In the genomic region with DNA sequence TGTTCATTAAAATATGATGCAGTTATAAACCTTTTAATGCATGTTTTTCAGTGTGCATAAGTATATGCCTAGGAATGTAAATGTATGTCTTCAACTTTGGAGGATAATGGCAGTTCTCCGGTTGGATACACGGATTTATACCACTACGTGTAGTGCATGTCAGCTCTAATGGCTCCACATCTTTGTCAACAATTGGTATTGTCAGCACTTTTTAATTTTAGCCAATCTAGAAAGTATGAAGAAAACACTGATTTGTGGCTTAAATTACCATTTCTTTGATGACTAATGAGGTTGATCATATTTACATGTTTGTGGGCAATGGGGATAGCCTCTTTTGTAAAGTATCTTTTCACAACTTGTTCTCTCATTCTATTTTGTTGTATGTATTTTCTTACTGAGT, we compare ENCODE assay signal across 34 cellular contexts. TPM values are rescaled to one million over a fixed set of nuclear protein-coding genes. Genes with fewer than 3 reads are reported as not detected.
DNase-seq lines count a peak whose midpoint lies in the region; ATAC-seq, FAIRE-seq and TF ChIP-seq lines count a peak whose summit lies in the region.
"Had no signal": no experiment of that assay in that cellular context is flagged by ENCODE, and none has a peak within 500 bp of the region (broad histone marks: within the 10 kb centered on the region; RNA-seq: fewer than 3 reads in every experiment).

No MANE protein-coding gene starts in this region.

- H3K79me2 ChIP-seq in HepG2 (ENCODE audit: insufficient read depth, low read length) (no peaks in the 10 kb centered on the region), K562 (ENCODE audit: control insufficient read depth, insufficient read depth, low read length) (no peaks in the 10 kb centered on the region)

- no peak overlapping the region for H4K91ac ChIP-seq in IMR-90 (ENCODE audit: insufficient read depth, low read depth, low read length)

- H3K9ac ChIP-seq in HepG2 (ENCODE audit: insufficient read depth, low read depth, low read length) (no peak overlapping the region), IMR-90 (ENCODE audit: low read depth, low read length) (no peak overlapping the region), K562 (ENCODE audit: insufficient read depth in 1 of 2, low read depth in 2 of 2, low read length in 2 of 2) (no peak overlapping the region)
- H3K9ac ChIP-seq: BLaER1; BLaER1 treated with 17β-estradiol and CSF1 and Interleukin-3, amounts not matched to agents 10 nM and 100 nM had no signal

- H3K14ac ChIP-seq in IMR-90 (replicated peaks; ENCODE audit: low read depth, low read length) = no peak overlapping the region

- no peak overlapping the region for H3K18ac ChIP-seq in IMR-90 (ENCODE audit: low read depth, low read length)

- DNase-seq in HepG2 (ENCODE audit: low spot score) (no peak), right lobe of liver (no peak), A549 (ENCODE audit: low read depth in 1 of 2, low spot score in 1 of 2) (no peak), IMR-90 (no peak), K562 (ENCODE audit: extremely low read depth in 1 of 4, low spot score in 3 of 4) (no peak), RKO (ENCODE audit: low spot score) (no peak), DMS79 (lab: John Stamatoyannopoulos, UW) (no peak)
- DNase-seq: 8988T; ACHN; AML-193; BE2C; C1 segment of cervical spinal cord; Caco-2; Calu3; CD4-positive, alpha-beta memory T cell; CD4-positive, alpha-beta T cell; CD4-positive, CD25-positive, alpha-beta regulatory T cell; CD8-positive, alpha-beta memory T cell; CD8-positive, alpha-beta T cell; COR-L47; DMS 273 treated with DMSO at 0.1 percent for 48 hours; DMS153; DMS53; DMS79 treated with DMSO at 0.1 percent for 48 hours; DND-41; EL had no signal

- H4K8ac ChIP-seq in IMR-90 (ENCODE audit: low read depth in 2 of 2, low read length in 2 of 2) = no peak overlapping the region

- in situ Hi-C loops in HepG2 (cut with HindIII; ENCODE audit: extremely low pct_ligation_motif_present, low pct_unique_long_range_greater_than_20kb) (no loop called here), IMR-90 (cut with MboI; ENCODE audit: low sequenced_read_pairs) (loop anchor here (10.0 kb wide), 1 partner anchor 172 kb away; no protein-coding TSS in a partner anchor), K562 (cut with MboI) (no loop called here)

- H3K27me3 ChIP-seq in HepG2 (ENCODE audit: control insufficient read depth in 1 of 2, insufficient read depth in 2 of 2, low read length in 2 of 2) (no peaks in the 10 kb centered on the region), right lobe of liver (no peaks in the 10 kb centered on the region), IMR-90 (ENCODE audit: control insufficient read depth, insufficient read depth, low read length) (no peaks in the 10 kb centered on the region), K562 (ENCODE audit: control insufficient read depth in 2 of 2, insufficient read depth in 2 of 2, low read length in 2 of 2) (no peaks in the 10 kb centered on the region; a peak in 1 of 5 replicates)
- H3K27me3 ChIP-seq: BE2C; BLaER1; BLaER1 treated with 17β-estradiol and CSF1 and Interleukin-3, amounts not matched to agents 10 nM and 100 nM had no signal

- H3K4me3 ChIP-seq in HepG2 (replicated peaks in 1 of 3; ENCODE audit: insufficient read depth in 1 of 3, low read depth in 2 of 3, low read length in 3 of 3) (no peak overlapping the region), right lobe of liver (no peak overlapping the region), A549 (no peak overlapping the region), IMR-90 (ENCODE audit: insufficient read depth, low read depth, low read length) (no peak overlapping the region), K562 (no peak overlapping the region)
- H3K4me3 ChIP-seq: BLaER1; BLaER1 treated with 17β-estradiol and CSF1 and Interleukin-3, amounts not matched to agents 10 nM and 100 nM had no signal

- no peak overlapping the region for H2BK5ac ChIP-seq in IMR-90 (ENCODE audit: low read depth, low read length, poor library complexity, severe bottlenecking)

- intact Hi-C loops in HepG2 (cut with micrococcal nuclease; ENCODE audit: unreplicated experiment) (no loop called here), right lobe of liver (cut with DNase I) (no loop called here), IMR-90 (cut with micrococcal nuclease) (no loop called here), K562 (cut with micrococcal nuclease) (no loop called here)

- no peaks in the 10 kb centered on the region for H4K20me1 ChIP-seq in HepG2 (ENCODE audit: insufficient read depth, low read length)
- no peaks in the 10 kb centered on the region for H4K20me1 ChIP-seq in IMR-90 (ENCODE audit: insufficient read depth, low read length)
- no peaks in the 10 kb centered on the region for H4K20me1 ChIP-seq in K562 (replicated peaks; ENCODE audit: control insufficient read depth, insufficient read depth, low read length)
- H4K20me1 ChIP-seq: BLaER1; BLaER1 treated with 17β-estradiol and CSF1 and Interleukin-3, amounts not matched to agents 10 nM and 100 nM had no signal

- H3K56ac ChIP-seq in IMR-90 (ENCODE audit: extremely low read depth, insufficient read depth, low read length) = no peak overlapping the region

- no peak for FAIRE-seq in HepG2 (lab: Jason Lieb, UNC)
- FAIRE-seq in A549 (lab: Jason Lieb, UNC) = no peak
- FAIRE-seq in K562 (lab: Jason Lieb, UNC) = no peak
- FAIRE-seq: A204.1, D721Med had no signal

- no peak for TF ChIP-seq CTCF in HepG2 (CRISPR knock-in tag; IDR thresholded peaks at IDR 0.05)
- TF ChIP-seq CTCF in right lobe of liver (IDR thresholded peaks at IDR 0.05) = no peak
- no peak for TF ChIP-seq CTCF in A549 (IDR thresholded peaks at IDR 0.05)
- no peak for TF ChIP-seq CTCF in IMR-90 (conservative IDR thresholded peaks at IDR 0.05; ENCODE audit: low read depth, low read length)
- TF ChIP-seq CTCF in K562 (IDR thresholded peaks at IDR 0.05 in 2 of 3, conservative IDR thresholded peaks at IDR 0.05 in 1 of 3; ENCODE audit: insufficient read depth in 2 of 3, low read depth in 1 of 3, low read length in 3 of 3) = no peak

- no peak overlapping the region for H2AK5ac ChIP-seq in IMR-90 (ENCODE audit: low read depth, low read length)

- H3K36me3 ChIP-seq in HepG2 (replicated peaks in 1 of 2; ENCODE audit: control insufficient read depth in 1 of 2, insufficient read depth in 2 of 2, low read length in 2 of 2) = no peaks in the 10 kb centered on the region
- no peaks in the 10 kb centered on the region for H3K36me3 ChIP-seq in right lobe of liver
- H3K36me3 ChIP-seq in IMR-90 (ENCODE audit: control insufficient read depth, insufficient read depth, low read length) = no peaks in the 10 kb centered on the region
- H3K36me3 ChIP-seq in K562 (ENCODE audit: control insufficient read depth, insufficient read depth, low read length) = no peaks in the 10 kb centered on the region
- H3K36me3 ChIP-seq: BE2C; BLaER1; BLaER1 treated with 17β-estradiol and CSF1 and Interleukin-3, amounts not matched to agents 10 nM and 100 nM had no signal

- no peak overlapping the region for H3K4me2 ChIP-seq in HepG2 (ENCODE audit: low read depth, low read length)
- H3K4me2 ChIP-seq in A549 = no peak overlapping the region
- H3K4me2 ChIP-seq in IMR-90 (ENCODE audit: low read depth, low read length) = no peak overlapping the region
- H3K4me2 ChIP-seq in K562 (ENCODE audit: insufficient read depth, low read length) = no peak overlapping the region
- H3K4me2 ChIP-seq: BLaER1; BLaER1 treated with 17β-estradiol and CSF1 and Interleukin-3, amounts not matched to agents 10 nM and 100 nM had no signal

- H3K9me1 ChIP-seq in IMR-90 (ENCODE audit: insufficient read depth, low read length) (no peaks in the 10 kb centered on the region), K562 (ENCODE audit: control insufficient read depth, insufficient read depth, low read length) (no peaks in the 10 kb centered on the region)

- H3K27ac ChIP-seq in HepG2 (ENCODE audit: extremely low read length, insufficient read depth, low read length) (no peak overlapping the region), right lobe of liver (no peak overlapping the region), A549 (no peak overlapping the region), IMR-90 (ENCODE audit: insufficient read depth, low read length) (no peak overlapping the region), K562 (ENCODE audit: extremely low read depth, low read depth, low read length) (no peak overlapping the region)
- H3K27ac ChIP-seq: 22Rv1; BLaER1; BLaER1 treated with 17β-estradiol and CSF1 and Interleukin-3, amounts not matched to agents 10 nM and 100 nM; C4-2B had no signal

- no peak for TF ChIP-seq RAD21 in HepG2 (CRISPR knock-in tag; IDR thresholded peaks at IDR 0.05)
- no peak for TF ChIP-seq RAD21 in A549 (conservative IDR thresholded peaks at IDR 0.05 in 1 of 2, IDR thresholded peaks at IDR 0.05 in 1 of 2)
- no peak for TF ChIP-seq RAD21 in IMR-90 (IDR thresholded peaks at IDR 0.05; ENCODE audit: low read length)
- TF ChIP-seq RAD21 in K562 (CRISPR knock-in tag; conservative IDR thresholded peaks at IDR 0.05 in 1 of 2, IDR thresholded peaks at IDR 0.05 in 1 of 2) = no peak

- no peaks in the 10 kb centered on the region for H3K79me1 ChIP-seq in IMR-90 (ENCODE audit: low read depth in 1 of 2, low read length in 2 of 2)

- H2BK20ac ChIP-seq in IMR-90 (ENCODE audit: low read depth, low read length) = no peak overlapping the region

- dilution Hi-C loops in IMR-90 (cut with HindIII; ENCODE audit: low sequenced_read_pairs, unreplicated experiment) = no loop called here

- ATAC-seq in HepG2 = no peak
- no peak for ATAC-seq in right lobe of liver
- ATAC-seq in A549 = no peak
- ATAC-seq in IMR-90 (ENCODE audit: low read depth) = no peak
- ATAC-seq in K562 = no peak
- ATAC-seq in GM21381 (IDR thresholded peaks at IDR 0.05; ENCODE audit: unreplicated experiment) = no peak
- ATAC-seq: CD8-positive, alpha-beta T cell had no signal

- POLR2A ChIA-PET in HepG2 (lab: Yijun Ruan, JAX) (no interaction called here), A549 (lab: Yijun Ruan, JAX) (no interaction called here), IMR-90 (lab: Charles Lee; ENCODE audit: unreplicated experiment) (no interaction called here), K562 (lab: Yijun Ruan, JAX) (no interaction called here)

- H3K9me3 ChIP-seq in HepG2 (ENCODE audit: low read length) = no peaks in the 10 kb centered on the region
- H3K9me3 ChIP-seq in right lobe of liver = no peaks in the 10 kb centered on the region
- H3K9me3 ChIP-seq in A549 = no peaks in the 10 kb centered on the region
- H3K9me3 ChIP-seq in IMR-90 (ENCODE audit: control insufficient read depth, insufficient read depth, low read length) = no peaks in the 10 kb centered on the region
- H3K9me3 ChIP-seq in K562 (replicated peaks; ENCODE audit: control insufficient read depth, insufficient read depth, low read depth, low read length) = no peaks in the 10 kb centered on the region
- H3K9me3 ChIP-seq: BE2C; BLaER1; BLaER1 treated with 17β-estradiol and CSF1 and Interleukin-3, amounts not matched to agents 10 nM and 100 nM; Caco-2 had no signal

- TF ChIP-seq POLR2A in HepG2 (IDR thresholded peaks at IDR 0.05; ENCODE audit: insufficient read depth in 1 of 2, low read depth in 2 of 2, low read length in 2 of 2) (no peak), right lobe of liver (IDR thresholded peaks at IDR 0.05) (no peak), A549 (IDR thresholded peaks at IDR 0.05; ENCODE audit: low read length) (no peak), IMR-90 (IDR thresholded peaks at IDR 0.05; ENCODE audit: low read depth, low read length) (no peak), K562 (conservative IDR thresholded peaks at IDR 0.05) (no peak)

- H4K5ac ChIP-seq in IMR-90 (ENCODE audit: low read depth, low read length) = no peak overlapping the region

- H2AFZ ChIP-seq in HepG2 (ENCODE audit: low read length) = no peak overlapping the region
- no peak overlapping the region for H2AFZ ChIP-seq in IMR-90 (replicated peaks; ENCODE audit: low read length, poor library complexity)
- H2AFZ ChIP-seq in K562 (ENCODE audit: low read depth, low read length) = no peak overlapping the region

- H3K23ac ChIP-seq in IMR-90 (ENCODE audit: low read depth, low read length) = no peak overlapping the region

- no peaks in the 10 kb centered on the region for H3K4me1 ChIP-seq in HepG2 (ENCODE audit: insufficient read depth, low read length)
- H3K4me1 ChIP-seq in right lobe of liver = no peaks in the 10 kb centered on the region
- H3K4me1 ChIP-seq in A549 = no peaks in the 10 kb centered on the region
- H3K4me1 ChIP-seq in IMR-90 (ENCODE audit: control insufficient read depth, insufficient read depth, low read length) = no peaks in the 10 kb centered on the region
- no peaks in the 10 kb centered on the region for H3K4me1 ChIP-seq in K562 (replicated peaks in 1 of 2; ENCODE audit: control insufficient read depth in 2 of 2, insufficient read depth in 2 of 2, low read length in 2 of 2)
- H3K4me1 ChIP-seq: BE2C, BLaER1, Caco-2 had no signal

- no peak overlapping the region for H2BK15ac ChIP-seq in IMR-90 (ENCODE audit: low read depth, low read length)

- no TSS peak for BruUV-seq in HepG2 (replicated peaks; lab: Mats Ljungman, UMichigan)
- BruUV-seq in IMR-90 (replicated peaks; lab: Mats Ljungman, UMichigan) = no TSS peak
- no TSS peak for BruUV-seq in K562 (replicated peaks; lab: Mats Ljungman, UMichigan)

- CTCF ChIA-PET in HepG2 (lab: Yijun Ruan, JAX; ENCODE audit: low intra/inter-chr PET ratio, low total read pairs) = no interaction called here
- CTCF ChIA-PET in A549 (lab: Yijun Ruan, JAX) = no interaction called here
- CTCF ChIA-PET in IMR-90 (lab: Yijun Ruan, JAX) = no interaction called here
- CTCF ChIA-PET in K562 (lab: Yijun Ruan, JAX; ENCODE audit: low intra/inter-chr PET ratio) = no interaction called here

- no peak for TF ChIP-seq EP300 in HepG2 (IDR thresholded peaks at IDR 0.05; ENCODE audit: low read depth in 2 of 2, low read length in 2 of 2)
- no peak for TF ChIP-seq EP300 in HepG2 (CRISPR knock-in tag; IDR thresholded peaks at IDR 0.05; ENCODE audit: borderline replicate concordance)
- no peak for TF ChIP-seq EP300 in A549 (IDR thresholded peaks at IDR 0.05)
- TF ChIP-seq EP300 in K562 (IDR thresholded peaks at IDR 0.05; ENCODE audit: low read length) = no peak

- no peak overlapping the region for H2AK9ac ChIP-seq in IMR-90 (replicated peaks; ENCODE audit: low read depth, low read length, poor library complexity)

- WGBS in HepG2 (ENCODE audit: low lambda C conversion rate) = 59% methylated on average over 3 of the region's 3 CpGs
- 83% methylated on average over 3 of the region's 3 CpGs for WGBS in right lobe of liver (ENCODE audit: insufficient coverage, low coverage, low lambda C conversion rate, missing lambda C conversion rate)
- 77% methylated on average over 3 of the region's 3 CpGs for WGBS in A549 (ENCODE audit: missing lambda C conversion rate)
- WGBS in IMR-90 (ENCODE audit: extremely low coverage in 2 of 2, insufficient read length in 1 of 2), 2 experiments = 77% methylated on average over 3 of the region's 3 CpGs; no CpG with 5 or more reads in 1 of the 2 experiments
- 16% methylated on average over 3 of the region's 3 CpGs for WGBS in K562 (ENCODE audit: insufficient coverage, low coverage, missing lambda C conversion rate)

- no peak overlapping the region for H2BK120ac ChIP-seq in IMR-90 (ENCODE audit: low read depth, low read length)

- H3K4ac ChIP-seq in IMR-90 (ENCODE audit: low read depth, low read length) = no peak overlapping the region

RNA-seq across cellular contexts. Expression of a gene that starts 10.9 kb away (rescaled TPM):
- total RNA-seq in HepG2 (2016; rRNA removed; fragmentation: Illumina TruSeq; extraction: Trizol) (93.9 and 101 TPM in 2 replicates), right lobe of liver (10 to 100 TPM; 12.7 to 55.1 (median 29.2) TPM), IMR-90 (2012; rRNA removed) (104 and 108 TPM in 2 replicates), K562 (2014; rRNA removed) (11.6 and 16.5 TPM in 2 replicates), K562 (2014; rRNA removed; fragmentation: Illumina TruSeq; extraction: Trizol) (12.2 and 13.8 TPM in 2 replicates), K562 (2015; rRNA removed; fragmentation: Illumina TruSeq; extraction: Trizol) (15.7 and 16.6 TPM in 2 replicates), K562 (2021) (10.5 TPM in 2 replicates)
- total RNA-seq in HepG2 (2016; cell fraction: cytosol; rRNA removed; fragmentation: Illumina TruSeq; extraction: Trizol; ENCODE audit: low read depth) = 83.6 and 91.0 TPM in 2 replicates
- total RNA-seq in HepG2 (2016; cell fraction: insoluble cytoplasmic fraction; rRNA removed; fragmentation: Illumina TruSeq; extraction: Trizol) = 91.2 and 99.3 TPM in 2 replicates
- total RNA-seq in HepG2 (2016; cell fraction: membrane; rRNA removed; fragmentation: Illumina TruSeq; extraction: Trizol) = 119 and 134 TPM in 2 replicates
- total RNA-seq in HepG2 (2016; cell fraction: nucleus; rRNA removed; fragmentation: Illumina TruSeq; extraction: Trizol) = 31.7 and 38.6 TPM in 2 replicates
- polyA plus RNA-seq in HepG2 (2011; rRNA removed) (42.2 and 43.7 TPM in 2 replicates), A549 (2011; rRNA removed) (43.9 and 49.4 TPM in 2 replicates), A549 (2017; fragmentation: RNase III; extraction: RNeasy Plus Mini Kit Qiagen cat#74134 plus additional on column Dnase treatment) (30.1 to 34.2 TPM (median 31.0 TPM) in 3 replicates), IMR-90 (2012; rRNA removed) (55.4 and 55.7 TPM in 2 replicates), K562 (2011; rRNA removed) (11.7 and 27.9 TPM in 2 replicates), K562 (2014; fragmentation: Illumina TruSeq; extraction: Trizol) (7.9 and 8.4 TPM in 2 replicates), K562 (2014; fragmentation: Nextera tagmentation; extraction: Ambion mirVana) (1 to 10 TPM; 2.5 to 3.8 TPM), K562 (2014; rRNA removed) (8.6 and 11.0 TPM in 2 replicates)
- polyA plus RNA-seq in HepG2 (2011; cell fraction: cytosol; rRNA removed) = 32.2 and 38.9 TPM in 2 replicates
- polyA plus RNA-seq in HepG2 (2011; cell fraction: nucleus; rRNA removed) = 9.0 and 11.3 TPM in 2 replicates
- polyA plus RNA-seq in HepG2 (2012) = 28.1 and 30.9 TPM in 2 replicates
- polyA plus RNA-seq in HepG2 (2016; cell fraction: cytosol; fragmentation: Illumina TruSeq; extraction: Trizol; ENCODE audit: low read depth) = 67.2 and 84.6 TPM in 2 replicates
- polyA plus RNA-seq in HepG2 (2016; cell fraction: insoluble cytoplasmic fraction; fragmentation: Illumina TruSeq; extraction: Trizol; ENCODE audit: low read depth) = 73.2 and 73.8 TPM in 2 replicates
- polyA plus RNA-seq in HepG2 (2016; cell fraction: membrane; fragmentation: Illumina TruSeq; extraction: Trizol; ENCODE audit: low read depth) = 74.1 and 88.0 TPM in 2 replicates
- 37.3 and 44.9 TPM in 2 replicates for polyA plus RNA-seq in HepG2 (2016; cell fraction: nucleus; fragmentation: Illumina TruSeq; extraction: Trizol; ENCODE audit: insufficient read depth, low read depth)
- polyA minus RNA-seq in HepG2 (2011; rRNA and poly(A)+ RNA removed; ENCODE audit: low replicate concordance) = 9.4 and 16.1 TPM in 2 replicates
- polyA minus RNA-seq in HepG2 (2011; cell fraction: cytosol; rRNA and poly(A)+ RNA removed) = 10.0 TPM in 2 replicates
- 8.1 and 11.8 TPM in 2 replicates for polyA minus RNA-seq in HepG2 (2011; cell fraction: nucleus; rRNA and poly(A)+ RNA removed)
- polyA plus RNA-seq in A549 (2012; cell fraction: cytosol; rRNA removed) = 20.8 and 24.1 TPM in 2 replicates
- polyA plus RNA-seq in A549 (2012; cell fraction: nucleus; rRNA removed) = 7.1 and 7.8 TPM in 2 replicates
- polyA minus RNA-seq in A549 (2011; rRNA and poly(A)+ RNA removed) = 7.1 and 8.8 TPM in 2 replicates
- 28.3 and 39.7 TPM in 2 replicates for polyA plus RNA-seq in IMR-90 (2012; cell fraction: cytosol; rRNA removed)
- 11.5 and 31.4 TPM in 2 replicates for polyA plus RNA-seq in IMR-90 (2012; cell fraction: nucleus; rRNA removed; ENCODE audit: low replicate concordance)
- total RNA-seq in K562 (2011; cell fraction: chromatin; rRNA removed; ENCODE audit: low replicate concordance) = 1.4 and 1.6 TPM in 2 replicates
- 2.0 and 2.3 TPM in 2 replicates for total RNA-seq in K562 (2011; cell fraction: nucleolus; rRNA removed)
- 2.1 and 2.3 TPM in 2 replicates for total RNA-seq in K562 (2011; cell fraction: nucleoplasm; rRNA removed)
- polyA plus RNA-seq in K562 (2011; cell fraction: cytosol; rRNA removed) = 7.0 and 16.8 TPM in 2 replicates
- polyA plus RNA-seq in K562 (2011; cell fraction: nucleus; rRNA removed) = 2.4 and 11.5 TPM in 2 replicates
- 16.4 and 39.5 TPM in 2 replicates for polyA plus RNA-seq in K562 (2012)
- 4.1 and 11.6 TPM in 2 replicates for polyA minus RNA-seq in K562 (2011; rRNA and poly(A)+ RNA removed)
- polyA minus RNA-seq in K562 (2011; cell fraction: cytosol; rRNA and poly(A)+ RNA removed) = 1.8 and 4.1 TPM in 2 replicates
- 1.6 and 4.9 TPM in 2 replicates for polyA minus RNA-seq in K562 (2011; cell fraction: nucleus; rRNA and poly(A)+ RNA removed)
- total RNA-seq: B cell; CD8-positive, alpha-beta T cell had no signal
- polyA plus RNA-seq: CD4-positive, alpha-beta memory T cell had no signal
